ENCODE assay signal across 29 cellular contexts in the genomic region with DNA sequence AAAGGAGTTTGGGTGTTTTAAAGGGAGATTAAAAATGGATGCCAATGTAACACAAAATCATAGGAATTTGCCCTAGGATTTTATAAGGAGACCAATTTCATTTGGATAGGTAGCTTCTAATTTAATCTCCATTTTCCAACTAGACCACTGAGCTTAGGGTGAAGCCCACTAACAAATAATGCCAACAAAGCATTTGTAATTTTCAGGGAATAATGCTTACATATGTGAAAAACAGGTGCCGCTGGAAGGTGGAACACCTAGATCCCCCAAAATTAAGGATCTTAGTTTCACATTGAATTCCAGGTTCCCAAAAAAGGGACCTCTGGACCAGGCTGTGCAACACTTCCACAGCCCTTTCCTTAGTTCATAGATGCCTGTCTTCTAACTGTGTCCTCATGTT.
"Had no signal": no experiment of that assay in that cellular context is flagged by ENCODE, and none has a peak within 500 bp of the region (broad histone marks: within the 10 kb centered on the region; RNA-seq: fewer than 3 reads in every experiment).

No MANE protein-coding gene starts in this region.

- H3K4me3 ChIP-seq: stomach, suprapubic skin, testis, thoracic aorta, thyroid gland, tibial artery, tibial nerve, transverse colon, upper lobe of left lung, upper lobe of right lung, uterus, vagina had no signal

- H3K27me3 ChIP-seq: stomach, testis, thyroid gland, tibial artery, tibial nerve, transverse colon, upper lobe of left lung, upper lobe of right lung, uterus, vagina had no signal

- H3K36me3 Mint-ChIP-seq: stimulated activated effector memory CD8-positive, alpha-beta T cell treated with anti-CD3 and anti-CD28 coated beads, Interleukin-12 subunit alpha, Interleukin-12 subunit beta, amount 100 ng/mL, for 72 hours; stimulated activated memory B cell treated with anti-CD40 and anti-IgM and Interleukin-4, amounts not matched to agents 10 μg/mL and 1 μg/mL and 100 μg/mL, for 72 hours; stimulated activated naive B cell treated with anti-CD40 and anti-IgM and Interleukin-4, amounts not matched to agents 10 μg/mL and 1 μg/mL and 100 μg/mL, for 72 hours; type B pancreatic cell had no signal

- H3K27ac Mint-ChIP-seq: stimulated activated effector memory CD8-positive, alpha-beta T cell treated with anti-CD3 and anti-CD28 coated beads, Interleukin-12 subunit alpha, Interleukin-12 subunit beta, amount 100 ng/mL, for 72 hours; stimulated activated memory B cell treated with anti-CD40 and anti-IgM and Interleukin-4, amounts not matched to agents 10 μg/mL and 1 μg/mL and 100 μg/mL, for 72 hours; stimulated activated naive B cell treated with anti-CD40 and anti-IgM and Interleukin-4, amounts not matched to agents 10 μg/mL and 1 μg/mL and 100 μg/mL, for 72 hours; stimulated activated naive CD8-positive, alpha-beta T cell treated with anti-CD3 and anti-CD28 coated beads, Interleukin-15, amount 100 ng/mL, for 72 hours; stimulated activated naive CD8-positive, alpha-beta T cell treated with anti-CD3 and anti-CD28 coated beads, Interleukin-15, Interleukin-2, amounts not matched to agents 100 ng/mL and 50 ng/mL, for 24 hours; type B pancreatic cell had no signal

- H3K4me3 Mint-ChIP-seq: stimulated activated effector memory CD8-positive, alpha-beta T cell treated with anti-CD3 and anti-CD28 coated beads, Interleukin-12 subunit alpha, Interleukin-12 subunit beta, amount 100 ng/mL, for 72 hours; stimulated activated memory B cell treated with anti-CD40 and anti-IgM and Interleukin-4, amounts not matched to agents 10 μg/mL and 1 μg/mL and 100 μg/mL, for 72 hours; stimulated activated naive B cell treated with anti-CD40 and anti-IgM and Interleukin-4, amounts not matched to agents 10 μg/mL and 1 μg/mL and 100 μg/mL, for 72 hours; stimulated activated naive CD8-positive, alpha-beta T cell treated with anti-CD3 and anti-CD28 coated beads, Interleukin-15, amount 100 ng/mL, for 72 hours; stimulated activated naive CD8-positive, alpha-beta T cell treated with anti-CD3 and anti-CD28 coated beads, Interleukin-15, Interleukin-2, amounts not matched to agents 100 ng/mL and 50 ng/mL, for 24 hours; type B pancreatic cell had no signal

- DNase-seq: stimulated activated CD4-positive, alpha-beta T cell treated with anti-CD3 and anti-CD28 coated beads, Interleukin-2, amount 100 ng/mL, for 48 hours; stimulated activated CD4-positive, alpha-beta T cell treated with anti-CD3 and anti-CD28 coated beads, Interleukin-4, amount 100 ng/mL, for 1 hour; stimulated activated CD4-positive, alpha-beta T cell treated with anti-CD3 and anti-CD28 coated beads, Interleukin-4, amount 100 ng/mL, for 24 hours; stimulated activated CD4-positive, alpha-beta T cell treated with anti-CD3 and anti-CD28 coated beads, Interleukin-4, amount 100 ng/mL, for 4 hours; stimulated activated CD8-positive, alpha-beta memory T cell treated with anti-CD3 and anti-CD28 coated beads, Interleukin-4, amount 100 ng/mL, for 48 hours; stimulated activated naive B cell treated with anti-CD40 and anti-IgM and Interleukin-4, amounts not matched to agents 10 μg/mL and 1 μg/mL and 100 μg/mL, for 72 hours; stimulated activated naive CD4-positive, alpha-beta T cell; stimulated activated naive CD4-positive, alpha-beta T cell treated with Interleukin-2 at 50 U/mL for 16 hours; stimulated activated naive CD8-positive, alpha-beta T cell treated with anti-CD3 and anti-CD28 coated beads, Interleukin-15, amount 100 ng/mL, for 72 hours; stimulated activated naive CD8-positive, alpha-beta T cell treated with anti-CD3 and anti-CD28 coated beads, Interleukin-15, Interleukin-2, amounts not matched to agents 100 U/mL and 50 U/mL, for 24 hours; stomach; substantia nigra; testis; thyroid gland; tibial artery; transverse colon; trophoblast cell; upper lobe of left lung; upper lobe of right lung; uterus had no signal

- H3K36me3 ChIP-seq: stomach, suprapubic skin, thoracic aorta, thyroid gland, tibial artery, tibial nerve, transverse colon, upper lobe of left lung, upper lobe of right lung, uterus, vagina had no signal

- H3K4me1 Mint-ChIP-seq: stimulated activated effector memory CD8-positive, alpha-beta T cell treated with anti-CD3 and anti-CD28 coated beads, Interleukin-12 subunit alpha, Interleukin-12 subunit beta, amount 100 ng/mL, for 72 hours; stimulated activated memory B cell treated with anti-CD40 and anti-IgM and Interleukin-4, amounts not matched to agents 10 μg/mL and 1 μg/mL and 100 μg/mL, for 72 hours; stimulated activated naive B cell treated with anti-CD40 and anti-IgM and Interleukin-4, amounts not matched to agents 10 μg/mL and 1 μg/mL and 100 μg/mL, for 72 hours; stimulated activated naive CD8-positive, alpha-beta T cell treated with anti-CD3 and anti-CD28 coated beads, Interleukin-15, amount 100 ng/mL, for 72 hours had no signal

- H3K27ac ChIP-seq: stomach, suprapubic skin, testis, thoracic aorta, thyroid gland, tibial artery, tibial nerve, transverse colon, upper lobe of left lung, upper lobe of right lung, uterus, vagina had no signal

- FAIRE-seq: urothelium cell line had no signal

- H3K27me3 Mint-ChIP-seq: stimulated activated memory B cell treated with anti-CD40 and anti-IgM and Interleukin-4, amounts not matched to agents 10 μg/mL and 1 μg/mL and 100 μg/mL, for 72 hours; type B pancreatic cell had no signal

- ATAC-seq: stimulated activated effector memory CD8-positive, alpha-beta T cell treated with anti-CD3 and anti-CD28 coated beads, Interleukin-12 subunit alpha, Interleukin-12 subunit beta, amount 100 ng/mL, for 72 hours; stimulated activated memory B cell treated with anti-CD40 and anti-IgM and Interleukin-4, amounts not matched to agents 10 μg/mL and 1 μg/mL and 100 μg/mL, for 72 hours; stimulated activated naive B cell treated with anti-CD40 and anti-IgM and Interleukin-4, amounts not matched to agents 10 μg/mL and 1 μg/mL and 100 μg/mL, for 72 hours; stimulated activated naive CD8-positive, alpha-beta T cell treated with anti-CD3 and anti-CD28 coated beads, Interleukin-15, amount 100 ng/mL, for 72 hours; stimulated activated naive CD8-positive, alpha-beta T cell treated with anti-CD3 and anti-CD28 coated beads, Interleukin-15, Interleukin-2, amounts not matched to agents 100 U/mL and 50 U/mL, for 24 hours; upper lobe of right lung had no signal

- H3K9me3 Mint-ChIP-seq: stimulated activated effector memory CD8-positive, alpha-beta T cell treated with anti-CD3 and anti-CD28 coated beads, Interleukin-12 subunit alpha, Interleukin-12 subunit beta, amount 100 ng/mL, for 72 hours; stimulated activated naive CD8-positive, alpha-beta T cell treated with anti-CD3 and anti-CD28 coated beads, Interleukin-15, Interleukin-2, amounts not matched to agents 100 ng/mL and 50 ng/mL, for 24 hours had no signal

- H3K9me3 ChIP-seq: suprapubic skin, testis, thoracic aorta, thyroid gland, upper lobe of left lung, upper lobe of right lung, uterus, vagina had no signal

- H3K4me1 ChIP-seq: stomach, suprapubic skin, testis, thyroid gland, tibial artery, tibial nerve, upper lobe of left lung, upper lobe of right lung, uterus, vagina had no signal
